ENCODE assay signal across 12 cellular contexts in the genomic region with DNA sequence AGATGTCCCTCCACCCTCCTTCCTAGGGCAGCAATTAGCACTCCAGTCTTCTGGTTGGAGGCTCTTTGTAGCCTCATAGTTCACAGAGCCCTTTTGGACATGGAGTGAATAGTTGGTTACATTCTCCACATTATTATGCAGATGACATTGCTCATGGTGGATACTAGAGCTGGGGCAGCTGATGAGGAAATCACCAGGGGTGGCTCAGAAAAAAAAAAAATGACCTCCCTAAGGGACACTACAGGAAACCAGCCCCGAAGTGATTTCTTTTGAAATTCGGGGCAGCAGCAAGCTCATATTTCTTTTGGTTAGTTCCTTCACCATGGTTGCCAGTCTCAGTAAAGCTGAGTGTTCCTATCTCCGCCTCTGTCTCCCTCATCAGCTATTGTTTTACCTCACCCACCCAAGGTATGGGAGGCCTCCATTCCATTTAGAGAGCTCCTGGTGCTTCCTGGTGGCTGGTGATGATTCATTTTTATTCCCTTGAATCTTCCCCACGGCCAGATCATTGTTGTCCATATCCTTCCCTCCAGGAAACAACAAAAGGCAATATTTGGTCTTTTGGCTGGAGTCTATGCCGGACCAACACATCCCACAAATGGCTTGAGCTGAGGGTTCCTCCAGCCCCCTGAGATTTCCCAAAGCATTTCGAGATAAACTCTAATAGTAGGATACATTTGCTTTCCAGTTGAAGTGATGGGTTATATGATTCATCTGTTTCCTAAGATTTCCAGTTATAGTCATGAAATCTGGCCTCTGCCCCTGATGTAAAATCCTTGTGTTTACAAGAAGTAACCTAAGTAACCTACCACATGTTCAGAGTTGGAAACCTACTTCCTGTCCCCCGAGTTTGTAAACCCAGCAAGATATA. TPM values are rescaled to one million over a fixed set of nuclear protein-coding genes. Genes with fewer than 3 reads are reported as not detected.
DNase-seq lines count a peak whose midpoint lies in the region; ATAC-seq and TF ChIP-seq lines count a peak whose summit lies in the region.
"Had no signal": no experiment of that assay in that cellular context is flagged by ENCODE, and none has a peak within 500 bp of the region (broad histone marks: within the 10 kb centered on the region; RNA-seq: fewer than 3 reads in every experiment).

No MANE protein-coding gene starts in this region.

- POLR2A ChIA-PET in naive thymus-derived CD4-positive, alpha-beta T cell (lab: Charles Lee), result no interaction called here

- H3K4me2 ChIP-seq in Loucy (ENCODE audit: low read depth, low read length, poor library complexity, severe bottlenecking), result peak overlapping the region; percentile 20

- H3K4me1 ChIP-seq in Loucy (ENCODE audit: insufficient read depth, low read length, poor library complexity, severe bottlenecking) (peaks cover 18% of the 10 kb centered on the region), vagina (peaks cover 5% of the 10 kb centered on the region)
- H3K4me1 ChIP-seq in naive thymus-derived CD4-positive, alpha-beta T cell (ENCODE audit: control insufficient read depth in 2 of 2, insufficient read depth in 2 of 2, low read length in 2 of 2), result peaks cover 0 to 17% of the 10 kb centered on the region in 2 donors

- H3K27ac ChIP-seq in naive thymus-derived CD4-positive, alpha-beta T cell (ENCODE audit: low read depth, low read length), result no peak overlapping the region
- no peak overlapping the region for H3K27ac ChIP-seq in vagina
- H3K27ac ChIP-seq: WERI-Rb-1 had no signal

- H3K9me2 ChIP-seq in Loucy (replicated peaks; ENCODE audit: low read depth, low read length), result no peaks in the 10 kb centered on the region

- peak; percentile 34 for ATAC-seq in naive thymus-derived CD4-positive, alpha-beta T cell
- ATAC-seq in GM21723 (IDR thresholded peaks at IDR 0.05; ENCODE audit: unreplicated experiment), result no peak
- ATAC-seq: HCT116 had no signal

- H3K36me3 ChIP-seq in Loucy (ENCODE audit: insufficient read depth, low read length), result peaks cover 5% of the 10 kb centered on the region; the same call in 1 of the 2 replicates
- no peaks in the 10 kb centered on the region for H3K36me3 ChIP-seq in naive thymus-derived CD4-positive, alpha-beta T cell (ENCODE audit: control insufficient read depth in 2 of 3, insufficient read depth in 3 of 3, low read length in 3 of 3)
- no peaks in the 10 kb centered on the region for H3K36me3 ChIP-seq in vagina
- H3K36me3 ChIP-seq: WERI-Rb-1 had no signal

- H3K9me3 ChIP-seq in Loucy (ENCODE audit: insufficient read depth, low read depth, low read length) (no peaks in the 10 kb centered on the region), vagina (no peaks in the 10 kb centered on the region)
- no peaks in the 10 kb centered on the region for H3K9me3 ChIP-seq in naive thymus-derived CD4-positive, alpha-beta T cell (ENCODE audit: control insufficient read depth in 2 of 3, low read length in 3 of 3)

- H3K4me3 ChIP-seq in AG10803 (ENCODE audit: low read length) (no peak overlapping the region), Loucy (ENCODE audit: low read length, poor library complexity, severe bottlenecking) (no peak overlapping the region), vagina (no peak overlapping the region)
- H3K4me3 ChIP-seq in naive thymus-derived CD4-positive, alpha-beta T cell (ENCODE audit: low read length), result no peak overlapping the region

- no peak overlapping the region for H2AFZ ChIP-seq in Loucy (ENCODE audit: low read length)

- H3K4me3 Mint-ChIP-seq in naive thymus-derived CD4-positive, alpha-beta T cell, result no peak overlapping the region

- DNase-seq in AG10803 (ENCODE audit: low read depth), result peak; percentile 89
- peak; percentile 99 for DNase-seq in fibroblast of gingiva (ENCODE audit: low read depth)
- no peak for DNase-seq in naive thymus-derived CD4-positive, alpha-beta T cell
- no peak for DNase-seq in vagina (ENCODE audit: extremely low spot score in 2 of 2)
- DNase-seq in NAMALWA (ENCODE audit: low spot score), result no peak
- no peak for DNase-seq in UCSD-AML1 (lab: John Stamatoyannopoulos, UW; ENCODE audit: unreplicated experiment)
- DNase-seq: NCI-H1694 treated with DMSO at 0.1 percent for 48 hours, WERI-Rb-1 had no signal

- peaks cover 0 to 15% (median 6%) of the 10 kb centered on the region in 7 donors for H3K4me1 Mint-ChIP-seq in naive thymus-derived CD4-positive, alpha-beta T cell

- H3K79me2 ChIP-seq in Loucy (ENCODE audit: insufficient read depth, low read length), result no peaks in the 10 kb centered on the region

- H3K9me3 Mint-ChIP-seq in naive thymus-derived CD4-positive, alpha-beta T cell, result peaks cover 0 to 5% (median 1%) of the 10 kb centered on the region in 11 donors

- CTCF ChIA-PET in naive thymus-derived CD4-positive, alpha-beta T cell (lab: Charles Lee), result no interaction called here

- intact Hi-C loops in naive thymus-derived CD4-positive, alpha-beta T cell (cut with micrococcal nuclease), result no loop called here
- intact Hi-C loops in vagina (cut with DNase I), result no loop called here

- H3K36me3 Mint-ChIP-seq in naive thymus-derived CD4-positive, alpha-beta T cell, result no peaks in the 10 kb centered on the region

- H4K20me1 ChIP-seq in Loucy (ENCODE audit: insufficient read depth, low read length, poor library complexity, severe bottlenecking), result no peaks in the 10 kb centered on the region

- peak overlapping the region in 1 of 9 donors; percentile 18 for H3K27ac Mint-ChIP-seq in naive thymus-derived CD4-positive, alpha-beta T cell

- TF ChIP-seq POLR2A in vagina (IDR thresholded peaks at IDR 0.05), result no peak

- 0 out of 2 replicates have a peak, but pooled peaks cover 2% of the 10 kb centered on the region for H3F3A ChIP-seq in Loucy (ENCODE audit: low read depth)

- no peak for TF ChIP-seq CTCF in AG10803 (conservative IDR thresholded peaks at IDR 0.05; ENCODE audit: low read length)
- no peak for TF ChIP-seq CTCF in Loucy (conservative IDR thresholded peaks at IDR 0.05; ENCODE audit: low read length)
- TF ChIP-seq CTCF in vagina (IDR thresholded peaks at IDR 0.05), result no peak

- H3K27me3 ChIP-seq in Loucy (ENCODE audit: insufficient read depth, low read length, poor library complexity, severe bottlenecking) (no peaks in the 10 kb centered on the region), vagina (no peaks in the 10 kb centered on the region)
- no peaks in the 10 kb centered on the region for H3K27me3 ChIP-seq in naive thymus-derived CD4-positive, alpha-beta T cell (ENCODE audit: control insufficient read depth in 2 of 2, insufficient read depth in 2 of 2, low read length in 2 of 2)

- H3K27me3 Mint-ChIP-seq in naive thymus-derived CD4-positive, alpha-beta T cell, result peaks cover 8 to 22% (median 13%) of the 10 kb centered on the region in 5 donors

- H3K9ac ChIP-seq in Loucy (ENCODE audit: low read depth, low read length, poor library complexity, severe bottlenecking), result no peak overlapping the region

RNA-seq across cellular contexts. Expression of a gene that starts 56.2 kb away (rescaled TPM):
- under 1 TPM in 2 of 5 experiments, not detected in 3; 0.42 to 0.94 TPM for total RNA-seq in naive thymus-derived CD4-positive, alpha-beta T cell
- under 1 TPM in 1 of 2 donors, not detected in 1; 0.35 TPM for polyA plus RNA-seq in naive thymus-derived CD4-positive, alpha-beta T cell
- 20.1 TPM for total RNA-seq in vagina
- total RNA-seq: G401 had no signal

Comparison
In these comparisons a context has a peak if more than half of its experiments do, and no peak if none do; other contexts are left out.
1. DNase-seq: peak in AG10803 (single experiment) and fibroblast of gingiva (single experiment); none in naive thymus-derived CD4-positive, alpha-beta T cell (0 of 9), vagina (0 of 2), NAMALWA (single experiment) and UCSD-AML1 (single experiment).
2. RNA of a gene that starts 56.2 kb away (total RNA-seq): 20.1 TPM in vagina (single experiment); 0.42 to 0.94 TPM in naive thymus-derived CD4-positive, alpha-beta T cell; every median in the first group is over 10 times any median in the second.